ENCODE assay signal across 8 cellular contexts in genomic region chr17:72592242-72592966, GRCh38.
A peak's percentile ranks its signal among the peaks of the same experiment; 100 is the strongest.
DNase-seq lines count a peak whose midpoint lies in the region; ATAC-seq, FAIRE-seq and TF ChIP-seq lines count a peak whose summit lies in the region.

No MANE protein-coding gene starts in this region.

- peak overlapping the region; percentile 69 to 91 (median 86) for H3K27ac ChIP-seq in tibial nerve

- H3K36me3 Mint-ChIP-seq in activated naive CD8-positive, alpha-beta T cell treated with anti-CD3 and anti-CD28 coated beads, Interleukin-2, amount 10 ng/mL, durations not matched to agents 7 days and 5 days, result peaks cover 2% of the 10 kb centered on the region
- no peaks in the 10 kb centered on the region for H3K36me3 Mint-ChIP-seq in osteocyte (ENCODE audit: unreplicated experiment)

- peak; percentile 91 to 92 for TF ChIP-seq POLR2A in tibial nerve (IDR thresholded peaks at IDR 0.05)

- no peak for FAIRE-seq in RCC 7860 (lab: Jason Lieb, UNC)

- no peaks in the 10 kb centered on the region for H3K36me3 ChIP-seq in tibial nerve

- POLR2A ChIA-PET in activated naive CD8-positive, alpha-beta T cell treated with anti-CD3 and anti-CD28 coated beads, Interleukin-2, amount 10 ng/mL, durations not matched to agents 7 days and 5 days (lab: Charles Lee), result interaction anchor here (0.9 to 1.3 kb wide), 2 partner anchors 127 to 600 kb away, joined by 3 to 4 read pairs; no protein-coding TSS in a partner anchor

- H3K4me1 Mint-ChIP-seq in activated naive CD8-positive, alpha-beta T cell treated with anti-CD3 and anti-CD28 coated beads, Interleukin-2, amount 10 ng/mL, durations not matched to agents 7 days and 5 days, result peaks cover 20% of the 10 kb centered on the region
- peaks cover 35% of the 10 kb centered on the region for H3K4me1 Mint-ChIP-seq in osteocyte (ENCODE audit: unreplicated experiment)

- H3K27ac Mint-ChIP-seq in activated naive CD8-positive, alpha-beta T cell treated with anti-CD3 and anti-CD28 coated beads, Interleukin-2, amount 10 ng/mL, durations not matched to agents 7 days and 5 days, result no peak overlapping the region
- peak overlapping the region; percentile 87 for H3K27ac Mint-ChIP-seq in osteocyte (ENCODE audit: unreplicated experiment)

- no peaks in the 10 kb centered on the region for H3K9me3 ChIP-seq in tibial nerve

- peak overlapping the region; percentile 66 to 71 (median 68) for H3K4me3 ChIP-seq in tibial nerve

- WGBS in tibial nerve, 2 donors, result 0 to 1% methylated on average over 31 to 53 of the region's 71 CpGs

- ATAC-seq in GM19025 (IDR thresholded peaks at IDR 0.05; ENCODE audit: low read depth, unreplicated experiment), result peak; percentile 64
- peak; percentile 85 for ATAC-seq in activated naive CD8-positive, alpha-beta T cell treated with anti-CD3 and anti-CD28 coated beads, Interleukin-2, amount 10 ng/mL, durations not matched to agents 7 days and 5 days (ENCODE audit: low read depth)
- ATAC-seq in Right ventricle myocardium superior (ENCODE audit: poor library complexity), result peak; percentile 97

- peak overlapping the region; percentile 81 for H3K4me3 Mint-ChIP-seq in activated naive CD8-positive, alpha-beta T cell treated with anti-CD3 and anti-CD28 coated beads, Interleukin-2, amount 10 ng/mL, durations not matched to agents 7 days and 5 days
- peak overlapping the region; percentile 89 for H3K4me3 Mint-ChIP-seq in osteocyte (ENCODE audit: unreplicated experiment)

- peaks cover 0 to 45% (median 6%) of the 10 kb centered on the region in 4 donors for H3K4me1 ChIP-seq in tibial nerve

- peaks cover 60% of the 10 kb centered on the region for H3K27me3 Mint-ChIP-seq in activated naive CD8-positive, alpha-beta T cell treated with anti-CD3 and anti-CD28 coated beads, Interleukin-2, amount 10 ng/mL, durations not matched to agents 7 days and 5 days
- H3K27me3 Mint-ChIP-seq in osteocyte (ENCODE audit: unreplicated experiment), result peaks cover 5% of the 10 kb centered on the region

- peaks cover 0 to 18% of the 10 kb centered on the region in 2 donors for H3K27me3 ChIP-seq in tibial nerve

- intact Hi-C loops in Right ventricle myocardium superior (cut with DNase I), result no loop called here

- DNase-seq in AG09319 (ENCODE audit: extremely low read depth, low read depth) (peak; percentile 67), HK-2 (ENCODE audit: unreplicated experiment) (peak; percentile 93), RCC 7860 (ENCODE audit: low spot score) (peak; percentile 73), Right ventricle myocardium superior (peak; percentile 65), osteocyte (ENCODE audit: extremely low spot score, unreplicated experiment) (peak; percentile 95), tibial nerve (ENCODE audit: low spot score in 2 of 2) (peak; percentile 43 to 60)
- peak; percentile 73 for DNase-seq in activated naive CD8-positive, alpha-beta T cell treated with anti-CD3 and anti-CD28 coated beads, Interleukin-2, amount 10 ng/mL, durations not matched to agents 7 days and 5 days

- peak in 1 of 2 donors; percentile 99 for TF ChIP-seq EP300 in tibial nerve (IDR thresholded peaks at IDR 0.05)

- peaks cover 2% of the 10 kb centered on the region for H3K9me3 Mint-ChIP-seq in activated naive CD8-positive, alpha-beta T cell treated with anti-CD3 and anti-CD28 coated beads, Interleukin-2, amount 10 ng/mL, durations not matched to agents 7 days and 5 days
- H3K9me3 Mint-ChIP-seq in osteocyte (ENCODE audit: unreplicated experiment), result no peaks in the 10 kb centered on the region

- TF ChIP-seq CTCF in AG09319 (IDR thresholded peaks at IDR 0.05; ENCODE audit: low read depth, low read length) (no peak), osteocyte (IDR thresholded peaks at IDR 0.05) (no peak), tibial nerve (IDR thresholded peaks at IDR 0.05) (peak in 2 of 5 experiments; percentile 25 to 27)

Comparison
In these comparisons a context has a peak if more than half of its experiments do, and no peak if none do; other contexts are left out.
1. Peak in every context shown above with its lines: DNase-seq, ATAC-seq, H3K4me3 ChIP-seq and H3K27ac ChIP-seq.